Comparison of ENCODE assay signal across 8 cellular contexts in genomic region chr15:65189102-65189740, GRCh38. TPM values are rescaled to one million over a fixed set of nuclear protein-coding genes. Genes with fewer than 3 reads are reported as not detected.
DNase-seq lines count a peak whose midpoint lies in the region; ATAC-seq, FAIRE-seq and TF ChIP-seq lines count a peak whose summit lies in the region.

No MANE protein-coding gene starts in this region.

- no peak overlapping the region for H3K4me3 Mint-ChIP-seq in chondrocyte (ENCODE audit: unreplicated experiment)

- no peaks in the 10 kb centered on the region for H3K27me3 ChIP-seq in OCI-LY3 (ENCODE audit: low read depth, low read length)
- H3K27me3 ChIP-seq in neural cell (ENCODE audit: insufficient read depth, low read depth, low read length): no peaks in the 10 kb centered on the region

- H3K36me3 ChIP-seq in OCI-LY3 (replicated peaks; ENCODE audit: low read depth, low read length) (no peaks in the 10 kb centered on the region), neural cell (ENCODE audit: insufficient read depth, low read length) (no peaks in the 10 kb centered on the region)

- peaks cover 4% of the 10 kb centered on the region; the same call in 1 of the 2 replicates for H3K4me1 ChIP-seq in OCI-LY3 (ENCODE audit: low read length)

- peak overlapping the region; percentile 28; the same call in 1 of the 2 replicates for H2AFZ ChIP-seq in OCI-LY3 (ENCODE audit: low read depth, low read length)
- H2AFZ ChIP-seq in neural cell (ENCODE audit: low read depth, low read length): no peak overlapping the region

- H3K9me3 Mint-ChIP-seq in chondrocyte (ENCODE audit: low read depth): no peaks in the 10 kb centered on the region

- H3K79me2 ChIP-seq in OCI-LY3 (ENCODE audit: low read length) (peaks cover 9% of the 10 kb centered on the region), neural cell (replicated peaks; ENCODE audit: insufficient read depth, low read length) (peaks cover 5% of the 10 kb centered on the region)

- no peak overlapping the region for H3K27ac ChIP-seq in OCI-LY3 (ENCODE audit: low read length)
- no peak overlapping the region for H3K27ac ChIP-seq in neural cell (ENCODE audit: low read length)

- peak; percentile 89 for TF ChIP-seq RAD21 in neural cell (conservative IDR thresholded peaks at IDR 0.05)

- TF ChIP-seq CTCF in D721Med (IDR thresholded peaks at IDR 0.05; ENCODE audit: insufficient read depth, missing control alignments): peak; percentile 78
- peak; percentile 76 for TF ChIP-seq CTCF in HFF-Myc (IDR thresholded peaks at IDR 0.05; ENCODE audit: low read depth, low read length, missing control alignments)
- peak; percentile 96 for TF ChIP-seq CTCF in OCI-LY3 (IDR thresholded peaks at IDR 0.05; ENCODE audit: low read depth, low read length)
- TF ChIP-seq CTCF in chondrocyte (IDR thresholded peaks at IDR 0.05): peak; percentile 93
- TF ChIP-seq CTCF in neural cell (IDR thresholded peaks at IDR 0.05; ENCODE audit: poor library complexity, severe bottlenecking): peak; percentile 87

- peak; percentile 25 for FAIRE-seq in D721Med (lab: Jason Lieb, UNC)

- H3F3A ChIP-seq in neural cell (ENCODE audit: insufficient read depth, low read length, poor library complexity, severe bottlenecking): no peaks in the 10 kb centered on the region

- DNase-seq in D721Med (ENCODE audit: insufficient read length, low spot score): no peak
- no peak for DNase-seq in HFF-Myc (ENCODE audit: extremely low read depth, low read depth)
- DNase-seq in chondrocyte (ENCODE audit: low spot score): no peak
- DNase-seq in middle frontal gyrus (ENCODE audit: extremely low spot score, low spot score): no peak

- H3K4me3 ChIP-seq in HFF-Myc (replicated peaks; ENCODE audit: low read depth, low read length) (no peak overlapping the region), OCI-LY3 (ENCODE audit: low read length) (no peak overlapping the region), neural cell (ENCODE audit: low read length) (no peak overlapping the region)

- H3K27ac Mint-ChIP-seq in chondrocyte (ENCODE audit: unreplicated experiment): no peak overlapping the region

- H3K4me2 ChIP-seq in OCI-LY3 (ENCODE audit: low read length) (no peak overlapping the region), neural cell (ENCODE audit: low read length) (no peak overlapping the region)

- H4K20me1 ChIP-seq in OCI-LY3 (ENCODE audit: insufficient read depth, low read length): no peaks in the 10 kb centered on the region
- no peaks in the 10 kb centered on the region for H4K20me1 ChIP-seq in neural cell (ENCODE audit: insufficient read depth)

- no peaks in the 10 kb centered on the region for H3K36me3 Mint-ChIP-seq in chondrocyte (ENCODE audit: low read depth)

- no peak overlapping the region for H3K9ac ChIP-seq in OCI-LY3 (ENCODE audit: low read length)
- no peak overlapping the region for H3K9ac ChIP-seq in neural cell (ENCODE audit: low read length)

- no peaks in the 10 kb centered on the region for H3K27me3 Mint-ChIP-seq in chondrocyte (ENCODE audit: low read depth)

- peaks cover 4% of the 10 kb centered on the region for H3K4me1 Mint-ChIP-seq in chondrocyte (ENCODE audit: low read depth)

- TF ChIP-seq EP300 in neural cell (conservative IDR thresholded peaks at IDR 0.05; ENCODE audit: poor library complexity, severe bottlenecking): no peak

- no peaks in the 10 kb centered on the region for H3K9me2 ChIP-seq in neural cell (ENCODE audit: insufficient read depth, low read length)

- no peak for ATAC-seq in HG02759 (IDR thresholded peaks at IDR 0.05; ENCODE audit: unreplicated experiment)
- no peak for ATAC-seq in GM18867 (IDR thresholded peaks at IDR 0.05; ENCODE audit: unreplicated experiment)

- no peaks in the 10 kb centered on the region for H3K9me3 ChIP-seq in OCI-LY3 (ENCODE audit: insufficient read depth, low read length)
- H3K9me3 ChIP-seq in neural cell (ENCODE audit: low read length): no peaks in the 10 kb centered on the region

TF ChIP-seq in neural cell, 6 proteins besides CTCF, POLR2A, EP300 and RAD21:
- TF ChIP-seq TAF1 (IDR thresholded peaks at IDR 0.05; ENCODE audit: low read depth) (no peak), SMC3 (conservative IDR thresholded peaks at IDR 0.05; ENCODE audit: poor library complexity) (peak; percentile 86), MXI1 (conservative IDR thresholded peaks at IDR 0.05; ENCODE audit: poor library complexity, severe bottlenecking) (no peak)

RNA-seq across cellular contexts. Expression of gene CLPX, which starts 4.1 kb away (rescaled TPM):
- total RNA-seq in chondrocyte: 40.7 to 41.9 TPM (median 41.4 TPM) in 3 replicates
- polyA plus RNA-seq in neural cell: 44.9 and 51.3 TPM in 2 replicates
- 53.3 and 75.6 TPM in 2 replicates for polyA minus RNA-seq in neural cell

RNA-seq across cellular contexts. Expression of gene CILP, which starts 22.1 kb away (rescaled TPM):
- 0.17 to 0.22 TPM (median 0.21 TPM) in 3 replicates for total RNA-seq in chondrocyte
- polyA plus RNA-seq in neural cell: 1.4 and 1.6 TPM in 2 replicates
- 0.69 and 0.73 TPM in 2 replicates for polyA minus RNA-seq in neural cell

RNA-seq across cellular contexts. Expression of gene PDCD7, which starts 55.6 kb away (rescaled TPM):
- 14.7 to 24.5 TPM (median 15.1 TPM) in 3 replicates for total RNA-seq in chondrocyte
- polyA plus RNA-seq in neural cell: 46.8 and 47.5 TPM in 2 replicates
- 45.3 and 46.5 TPM in 2 replicates for polyA minus RNA-seq in neural cell
